8 cellular contexts compared by ENCODE assay signal in the genomic region with DNA sequence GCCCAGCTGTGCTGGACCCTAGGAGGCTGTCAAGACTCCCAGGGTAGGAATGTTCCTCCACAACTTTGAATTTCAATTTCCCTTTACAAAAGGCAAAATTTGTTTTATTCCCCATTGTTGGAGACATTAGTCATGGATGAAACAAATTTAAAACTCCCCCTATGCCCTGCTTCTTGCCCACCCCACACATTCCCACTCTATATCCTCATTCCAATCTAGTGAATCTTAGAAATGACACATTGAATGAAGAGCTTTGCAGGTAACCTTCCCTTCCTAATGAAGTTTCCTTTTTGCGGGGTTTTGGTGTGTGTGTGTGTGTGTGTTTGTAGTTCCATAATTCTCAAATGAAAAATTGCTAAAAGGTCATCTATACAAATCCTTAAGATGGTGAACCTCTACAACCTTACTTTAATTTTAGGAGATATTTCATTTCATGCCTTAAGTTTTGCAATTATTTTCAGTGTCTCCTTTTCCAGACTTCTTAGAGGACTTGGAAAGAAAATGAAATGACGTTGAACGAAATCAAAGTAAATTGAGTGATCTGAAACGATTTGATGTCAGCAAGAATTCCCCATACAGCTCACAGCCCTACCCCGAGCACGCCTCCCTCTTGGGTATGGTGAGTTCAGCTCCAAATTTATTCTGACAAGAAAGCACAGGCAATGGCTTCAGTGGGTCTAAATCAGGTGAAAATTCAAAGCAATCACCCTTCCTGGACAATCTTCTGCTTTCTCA.
A peak's percentile ranks its signal among the peaks of the same experiment; 100 is the strongest.
DNase-seq lines count a peak whose midpoint lies in the region; ATAC-seq and TF ChIP-seq lines count a peak whose summit lies in the region.

No MANE protein-coding gene starts in this region.

- H3K4me3 Mint-ChIP-seq in brain (peak overlapping the region; percentile 87 to 92 (median 90)), memory B cell (peak overlapping the region; percentile 89)

- no peaks in the 10 kb centered on the region for H3K9me3 ChIP-seq in heart left ventricle

- no peak for ATAC-seq in heart left ventricle
- no peak for ATAC-seq in Right ventricle myocardium inferior
- ATAC-seq in memory B cell (ENCODE audit: low read depth) = no peak
- no peak for ATAC-seq in HG03135 (IDR thresholded peaks at IDR 0.05; ENCODE audit: unreplicated experiment)

- H3K27ac Mint-ChIP-seq in brain (peak overlapping the region; percentile 97 to 100 (median 99)), memory B cell (peak overlapping the region; percentile 97)

- 36 to 44% (median 39%) methylated on average over 6 of the region's 6 CpGs for WGBS in heart left ventricle, 4 donors

- intact Hi-C loops in heart left ventricle (cut with DNase I) = loop anchor here in 7 of 10 donors (1.0 to 10.0 kb wide), 15 partner anchors 27 to 550 kb away; partner anchors contain the start of genes TIPARP (in 4 of the 7), LEKR1 (in 3 of the 7) and SSR3 (in 2 of the 7)
- intact Hi-C loops in Right ventricle myocardium inferior (cut with DNase I) = loop anchor here (1.0 to 10.0 kb wide), 5 partner anchors 43 to 1567 kb away; partner anchors contain the start of genes SSR3 and TIPARP

- no peaks in the 10 kb centered on the region for H3K9me3 Mint-ChIP-seq in brain
- no peaks in the 10 kb centered on the region for H3K9me3 Mint-ChIP-seq in memory B cell

- peak overlapping the region in 11 of 12 donors; percentile 47 to 73 (median 62) for H3K4me3 ChIP-seq in heart left ventricle

- TF ChIP-seq CTCF in heart left ventricle (IDR thresholded peaks at IDR 0.05) = no peak
- no peak for TF ChIP-seq CTCF in brain (conservative IDR thresholded peaks at IDR 0.05)

- peaks cover 5 to 61% (median 47%) of the 10 kb centered on the region in 12 donors for H3K4me1 ChIP-seq in heart left ventricle

- DNase-seq in heart left ventricle = no peak
- no peak for DNase-seq in Right ventricle myocardium inferior (ENCODE audit: missing footprints)
- DNase-seq in memory B cell (ENCODE audit: low spot score in 2 of 2) = no peak
- no peak for DNase-seq in NCI-H2196 treated with DMSO at 0.1 percent for 48 hours (lab: John Stamatoyannopoulos, UW; ENCODE audit: unreplicated experiment)
- no peak for DNase-seq in NAMALWA (ENCODE audit: low spot score)
- no peak for DNase-seq in NCI-H187 (lab: John Stamatoyannopoulos, UW)

- H3K4me1 Mint-ChIP-seq in brain = peaks cover 78% of the 10 kb centered on the region
- H3K4me1 Mint-ChIP-seq in memory B cell = peaks cover 16% of the 10 kb centered on the region

- no peaks in the 10 kb centered on the region for H3K27me3 ChIP-seq in heart left ventricle

- H3K27ac ChIP-seq in heart left ventricle = peak overlapping the region; percentile 96 to 100 (median 99)

- H3K27me3 Mint-ChIP-seq in brain = peaks cover 14% of the 10 kb centered on the region
- H3K27me3 Mint-ChIP-seq in memory B cell = peaks cover 1% of the 10 kb centered on the region

- no peak for TF ChIP-seq POLR2A in heart left ventricle (IDR thresholded peaks at IDR 0.05)

- H3K36me3 Mint-ChIP-seq in brain (no peaks in the 10 kb centered on the region), memory B cell (no peaks in the 10 kb centered on the region)

- H3K36me3 ChIP-seq in heart left ventricle = no peaks in the 10 kb centered on the region
